In the genomic region with DNA sequence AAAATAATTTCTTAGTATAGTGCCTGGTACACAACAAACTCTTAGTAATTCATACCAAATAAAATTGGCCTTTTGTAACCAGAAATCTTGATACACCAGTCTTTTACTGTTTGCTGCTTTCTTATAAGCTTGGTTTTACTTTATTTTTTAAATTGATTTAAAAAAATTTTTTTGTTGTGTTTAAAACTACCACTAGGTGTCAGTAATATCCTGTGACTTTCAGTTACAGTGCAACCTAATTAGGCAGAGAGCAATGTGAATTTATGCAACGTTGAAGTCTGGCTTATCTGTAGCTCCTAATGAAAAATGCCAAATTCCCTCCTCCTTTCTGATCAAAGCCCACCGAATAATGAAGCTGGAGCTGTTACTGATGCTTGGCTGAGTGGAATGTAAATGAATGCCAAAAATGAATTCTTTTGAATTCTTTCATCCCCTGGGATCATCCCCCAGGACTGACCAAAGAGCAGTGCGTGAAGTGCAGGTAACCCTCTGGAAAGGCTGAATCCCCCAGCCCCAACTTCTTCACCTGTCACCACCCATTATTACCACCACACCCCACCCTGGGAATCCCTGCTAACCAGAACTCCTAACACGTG, we compare ENCODE assay signal across 9 cellular contexts. TPM values are rescaled to one million over a fixed set of nuclear protein-coding genes. Genes with fewer than 3 reads are reported as not detected.
DNase-seq lines count a peak whose midpoint lies in the region; ATAC-seq, FAIRE-seq and TF ChIP-seq lines count a peak whose summit lies in the region.
"Had no signal": no experiment of that assay in that cellular context is flagged by ENCODE, and none has a peak within 500 bp of the region (broad histone marks: within the 10 kb centered on the region; RNA-seq: fewer than 3 reads in every experiment).

No MANE protein-coding gene starts in this region.

- H3K4me3 Mint-ChIP-seq in activated CD4-positive, alpha-beta T cell treated with anti-CD3 and anti-CD28 coated beads for 36 hours: no peak overlapping the region

- peaks cover 19% of the 10 kb centered on the region for H3K4me1 Mint-ChIP-seq in activated CD4-positive, alpha-beta T cell treated with anti-CD3 and anti-CD28 coated beads for 36 hours

- POLR2A ChIA-PET in activated CD4-positive, alpha-beta T cell treated with anti-CD3 and anti-CD28 coated beads for 36 hours (lab: Charles Lee): interaction anchor here (0.6 kb wide), 1 partner anchor 1047 kb away, joined by 3 read pairs; no protein-coding TSS in a partner anchor

- H3K27me3 Mint-ChIP-seq in activated CD4-positive, alpha-beta T cell treated with anti-CD3 and anti-CD28 coated beads for 36 hours: no peaks in the 10 kb centered on the region

- no peak overlapping the region for H3K27ac Mint-ChIP-seq in activated CD4-positive, alpha-beta T cell treated with anti-CD3 and anti-CD28 coated beads for 36 hours

- CTCF ChIA-PET in activated CD4-positive, alpha-beta T cell treated with anti-CD3 and anti-CD28 coated beads for 36 hours (lab: Charles Lee): interaction anchor here (0.6 to 6.4 kb wide), 24 partner anchors 10 to 676 kb away, joined by 3 to 65 read pairs (median 4); no protein-coding TSS in a partner anchor

- no peaks in the 10 kb centered on the region for H3K9me3 ChIP-seq in DND-41 (ENCODE audit: insufficient read depth, low read length, severe bottlenecking)
- no peaks in the 10 kb centered on the region for H3K9me3 ChIP-seq in small intestine (ENCODE audit: control insufficient read depth, low read depth)
- H3K9me3 ChIP-seq: SJSA1 had no signal

- TF ChIP-seq CTCF in DND-41 (IDR thresholded peaks at IDR 0.05; ENCODE audit: borderline replicate concordance, extremely low read depth, low read length, poor library complexity, severe bottlenecking) (peak; percentile 59), foreskin fibroblast (IDR thresholded peaks at IDR 0.05; ENCODE audit: low read depth, low read length) (peak; percentile 24)

- no peaks in the 10 kb centered on the region for H4K20me1 ChIP-seq in DND-41 (ENCODE audit: insufficient read depth, low read length)

- H2AFZ ChIP-seq in DND-41 (ENCODE audit: low read depth, low read length): no peak overlapping the region

- no peak overlapping the region for H3K4me2 ChIP-seq in DND-41 (ENCODE audit: insufficient read depth, low read length)

- H3K4me1 ChIP-seq in DND-41 (ENCODE audit: insufficient read depth, low read length) (peaks cover 29% of the 10 kb centered on the region), small intestine (ENCODE audit: control insufficient read depth in 2 of 2, insufficient read depth in 1 of 2, low read depth in 1 of 2, low read length in 1 of 2) (peaks cover 2 to 7% of the 10 kb centered on the region in 2 donors)

- ATAC-seq in DND-41 (ENCODE audit: insufficient read depth, low read depth): no peak
- no peak for ATAC-seq in activated CD4-positive, alpha-beta T cell treated with anti-CD3 and anti-CD28 coated beads for 36 hours
- no peak for ATAC-seq in GM21360 (IDR thresholded peaks at IDR 0.05; ENCODE audit: unreplicated experiment)

- intact Hi-C loops in activated CD4-positive, alpha-beta T cell treated with anti-CD3 and anti-CD28 coated beads for 36 hours (cut with DNase I, micrococcal nuclease): loop anchor here (1.0 to 10.0 kb wide), 7 partner anchors 148 to 708 kb away; partner anchors contain the start of genes BFAR (in 1 of the 2), MRTFB (in 1 of the 2) and PARN (in 1 of the 2)

- peaks cover 34% of the 10 kb centered on the region for H3K36me3 ChIP-seq in DND-41 (ENCODE audit: insufficient read depth, low read length)
- H3K36me3 ChIP-seq in small intestine (ENCODE audit: control insufficient read depth in 2 of 2, insufficient read depth in 2 of 2, low read length in 2 of 2): peaks cover 0 to 1% of the 10 kb centered on the region in 2 donors

- no peaks in the 10 kb centered on the region for H3K9me3 Mint-ChIP-seq in activated CD4-positive, alpha-beta T cell treated with anti-CD3 and anti-CD28 coated beads for 36 hours (ENCODE audit: low read depth)

- H3K79me2 ChIP-seq in DND-41 (ENCODE audit: insufficient read depth, low read length): peaks cover 13% of the 10 kb centered on the region

- 44 to 48% (median 46%) methylated on average over 4 of the region's 4 CpGs for WGBS in small intestine, 3 donors

- no peak for DNase-seq in DND-41
- peak; percentile 56 for DNase-seq in M059J (ENCODE audit: low read depth)
- DNase-seq in SHP77 treated with DMSO at 0.1 percent for 48 hours (lab: John Stamatoyannopoulos, UW): peak; percentile 32
- DNase-seq in foreskin fibroblast: peak; percentile 16 to 67
- DNase-seq in small intestine: peak; percentile 43
- DNase-seq in activated CD4-positive, CD25-positive, alpha-beta regulatory T cell (lab: John Stamatoyannopoulos, UW): no peak
- no peak for DNase-seq in activated CD4-positive, alpha-beta T cell treated with anti-CD3 and anti-CD28 coated beads for 36 hours

- H3K4me3 ChIP-seq in DND-41 (ENCODE audit: low read depth in 1 of 2, low read length in 2 of 2) (no peak overlapping the region), foreskin fibroblast (ENCODE audit: low read depth in 1 of 2, low read length in 2 of 2) (no peak overlapping the region), small intestine (ENCODE audit: low read depth in 1 of 2, low read length in 2 of 2) (no peak overlapping the region)
- H3K4me3 ChIP-seq: SJSA1 had no signal

- peaks cover 16% of the 10 kb centered on the region for H3K36me3 Mint-ChIP-seq in activated CD4-positive, alpha-beta T cell treated with anti-CD3 and anti-CD28 coated beads for 36 hours (ENCODE audit: low read depth)

- H3K27ac ChIP-seq in DND-41 (ENCODE audit: low read length) (no peak overlapping the region), small intestine (ENCODE audit: low read depth in 1 of 2, low read length in 1 of 2) (no peak overlapping the region)
- H3K27ac ChIP-seq: SJSA1 had no signal

- FAIRE-seq in small intestine (lab: Jason Lieb, UNC): no peak

- no peak overlapping the region for H3K9ac ChIP-seq in DND-41 (ENCODE audit: low read depth, low read length)

- no peaks in the 10 kb centered on the region for H3K27me3 ChIP-seq in DND-41 (ENCODE audit: insufficient read depth, low read length, poor library complexity)
- H3K27me3 ChIP-seq in small intestine (ENCODE audit: control insufficient read depth in 2 of 2, insufficient read depth in 2 of 2, low read length in 2 of 2): no peaks in the 10 kb centered on the region
- H3K27me3 ChIP-seq: SJSA1 had no signal

RNA-seq across cellular contexts. Expression of gene ERCC4, which starts 3.8 kb away (rescaled TPM):
- 9.7 and 11.9 TPM in 2 replicates for total RNA-seq in M059J (2014; rRNA removed; shearing (Covaris generic))
- polyA plus RNA-seq in small intestine: 1 to 10 TPM in 1 of 3 donors, under 1 TPM in 2; 0.67 to 2.1 (median 0.81) TPM
- total RNA-seq in activated CD4-positive, alpha-beta T cell treated with anti-CD3 and anti-CD28 coated beads for 36 hours: 10 to 100 TPM; 11.5 to 13.9 TPM

Comparison
In these comparisons a context has a peak if more than half of its experiments do, and no peak if none do; other contexts are left out.
1. DNase-seq: peak in M059J (single experiment), SHP77 treated with DMSO at 0.1 percent for 48 hours (single experiment), foreskin fibroblast (2 of 2) and small intestine (single experiment); none in DND-41 (single experiment), activated CD4-positive, CD25-positive, alpha-beta regulatory T cell (0 of 4) and activated CD4-positive, alpha-beta T cell treated with anti-CD3 and anti-CD28 coated beads for 36 hours (single experiment).